In genomic region chr6:32396028-32396427, GRCh38 we compare ENCODE assay signal across 11 cellular contexts. TPM values are rescaled to one million over a fixed set of nuclear protein-coding genes. Genes with fewer than 3 reads are reported as not detected.
"Had no signal": no experiment of that assay in that cellular context is flagged by ENCODE, and none has a peak within 500 bp of the region (broad histone marks: within the 10 kb centered on the region; RNA-seq: fewer than 3 reads in every experiment).

No MANE protein-coding gene starts in this region.

- H3K4me1 ChIP-seq: HAP-1 had no signal

- DNase-seq: GM23248, GOT3, H7, HFFc6, IMR-90 had no signal

- FAIRE-seq: K562 had no signal

- H3K9me3 Mint-ChIP-seq: HFFc6 had no signal

- H3K9me3 ChIP-seq: HAP-1 had no signal

- H2AFZ ChIP-seq: GM23248 had no signal

- H3K4me3 Mint-ChIP-seq: HFFc6 had no signal

- H3K4me3 ChIP-seq: GM23248, HAP-1, K562 had no signal

- ATAC-seq: HCT116, K562 had no signal

- H3K27ac ChIP-seq: GM23248, HL-60 had no signal

- H3K36me3 ChIP-seq: HAP-1 had no signal

- H3K27ac Mint-ChIP-seq: HFFc6 had no signal

RNA-seq across cellular contexts. Expression of gene BTNL2, which starts 11.0 kb away (rescaled TPM):
- total RNA-seq: GM23248, H4, H7, HFFc6, HT1080, IMR-90, K562 had no signal
- polyA plus RNA-seq: GM23248, IMR-90, K562 had no signal

RNA-seq across cellular contexts. Expression of gene TSBP1, which starts 24.3 kb away (rescaled TPM):
- total RNA-seq: GM23248, H4, H7, HFFc6, HT1080, IMR-90, K562 had no signal
- polyA plus RNA-seq: GM23248, IMR-90, K562 had no signal

RNA-seq across cellular contexts. Expression of gene HLA-DRA, which starts 43.7 kb away (rescaled TPM):
- total RNA-seq: GM23248, H7, HFFc6, IMR-90 had no signal
- polyA plus RNA-seq: IMR-90 had no signal
